ENCODE assay signal across 16 cellular contexts in the genomic region with DNA sequence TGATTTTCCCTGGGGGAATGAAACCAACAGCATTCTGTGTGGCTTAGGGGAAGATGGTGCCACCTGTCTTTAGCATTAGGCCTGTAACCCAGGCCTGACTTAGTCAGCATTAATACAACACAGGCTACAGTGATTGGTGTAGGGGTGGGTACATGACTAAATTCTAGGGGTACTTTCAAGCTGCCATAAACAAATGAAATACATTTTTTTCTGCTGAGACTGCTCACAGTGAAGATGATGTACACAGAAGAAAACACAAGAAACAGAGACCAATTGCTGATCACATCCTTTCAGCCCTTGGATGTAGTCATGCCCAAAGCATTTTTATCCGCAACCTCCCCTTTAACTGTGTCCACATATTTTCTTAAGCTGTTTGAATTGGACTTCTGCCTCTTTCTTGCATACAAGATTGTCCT.
DNase-seq lines count a peak whose midpoint lies in the region; ATAC-seq, FAIRE-seq and TF ChIP-seq lines count a peak whose summit lies in the region.
"Had no signal": no experiment of that assay in that cellular context is flagged by ENCODE, and none has a peak within 500 bp of the region (broad histone marks: within the 10 kb centered on the region; RNA-seq: fewer than 3 reads in every experiment).

No MANE protein-coding gene starts in this region.

- H3K9me3 ChIP-seq in Panc1 (ENCODE audit: control insufficient read depth, insufficient read depth, low read depth, low read length): no peaks in the 10 kb centered on the region
- H3K9me3 ChIP-seq in sigmoid colon: no peaks in the 10 kb centered on the region
- H3K9me3 ChIP-seq: HAP-1, spleen had no signal

- no peak overlapping the region for H3K4me3 Mint-ChIP-seq in activated T-helper 17 cell treated with anti-CD3 and anti-CD28 coated beads, Interleukin-2, amount 50 U/mL, for 72 hours
- H3K4me3 Mint-ChIP-seq: activated T-cell treated with anti-CD3 and anti-CD28 coated beads, Interleukin-2, amount 50 U/mL, for 72 hours had no signal

- no peak overlapping the region for H3K27ac Mint-ChIP-seq in activated T-helper 17 cell treated with anti-CD3 and anti-CD28 coated beads, Interleukin-2, amount 50 U/mL, for 72 hours
- H3K27ac Mint-ChIP-seq: activated T-cell treated with anti-CD3 and anti-CD28 coated beads, Interleukin-2, amount 50 U/mL, for 72 hours had no signal

- no peak for TF ChIP-seq EP300 in sigmoid colon (IDR thresholded peaks at IDR 0.05)

- no peaks in the 10 kb centered on the region for H3K4me1 ChIP-seq in Panc1 (ENCODE audit: control insufficient read depth, insufficient read depth, low read length)
- H3K4me1 ChIP-seq in sigmoid colon: no peaks in the 10 kb centered on the region
- H3K4me1 ChIP-seq: HAP-1, spleen had no signal

- H3K27me3 Mint-ChIP-seq in activated T-helper 17 cell treated with anti-CD3 and anti-CD28 coated beads, Interleukin-2, amount 50 U/mL, for 72 hours: no peaks in the 10 kb centered on the region

- no peaks in the 10 kb centered on the region for H3K27me3 ChIP-seq in Panc1 (ENCODE audit: control insufficient read depth, insufficient read depth, low read length)
- H3K27me3 ChIP-seq in sigmoid colon: no peaks in the 10 kb centered on the region
- H3K27me3 ChIP-seq: spleen had no signal

- no peaks in the 10 kb centered on the region for H3K36me3 ChIP-seq in Panc1 (ENCODE audit: control insufficient read depth, insufficient read depth, low read length)
- H3K36me3 ChIP-seq in sigmoid colon: no peaks in the 10 kb centered on the region
- H3K36me3 ChIP-seq: HAP-1, spleen had no signal

- H3K27ac ChIP-seq in Panc1 (ENCODE audit: low read length): no peak overlapping the region
- no peak overlapping the region for H3K27ac ChIP-seq in sigmoid colon
- H3K27ac ChIP-seq: spleen, VCaP had no signal

- TF ChIP-seq CTCF in Panc1 (IDR thresholded peaks at IDR 0.05) (peak; percentile 7; the same call in 1 of the 2 replicates), epithelial cell of proximal tubule (conservative IDR thresholded peaks at IDR 0.05; ENCODE audit: low read depth, low read length) (peak; percentile 26), retinal pigment epithelial cell (conservative IDR thresholded peaks at IDR 0.05; ENCODE audit: low read depth, low read length) (peak; percentile 40), sigmoid colon (IDR thresholded peaks at IDR 0.05) (no peak)

- no peaks in the 10 kb centered on the region for H3K36me3 Mint-ChIP-seq in activated T-helper 17 cell treated with anti-CD3 and anti-CD28 coated beads, Interleukin-2, amount 50 U/mL, for 72 hours (ENCODE audit: low read depth)

- no TSS peak for BruUV-seq in Panc1 (replicated peaks; lab: Mats Ljungman, UMichigan)

- DNase-seq in GM03348 (ENCODE audit: low spot score) (peak; percentile 16), Panc1 (ENCODE audit: low read depth, low spot score) (peak; percentile 78), epithelial cell of proximal tubule (ENCODE audit: low read depth) (peak; percentile 42), retinal pigment epithelial cell (ENCODE audit: low read depth) (peak; percentile 76), frontal cortex (ENCODE audit: low spot score in 2 of 2) (no peak), sigmoid colon (no peak)
- DNase-seq: activated T-cell treated with anti-CD3 and anti-CD28 coated beads, Interleukin-2, amount 50 U/mL, for 72 hours; DND-41; hypothalamus; NCI-H1105; spleen had no signal

- ATAC-seq in Panc1: peak; percentile 77
- no peak for ATAC-seq in activated T-helper 17 cell treated with anti-CD3 and anti-CD28 coated beads, Interleukin-2, amount 50 U/mL, for 72 hours (replicated peaks)
- ATAC-seq in HG03095 (IDR thresholded peaks at IDR 0.05; ENCODE audit: unreplicated experiment): no peak
- ATAC-seq: activated T-cell treated with anti-CD3 and anti-CD28 coated beads, Interleukin-2, amount 50 U/mL, for 72 hours had no signal

- H3K4me1 Mint-ChIP-seq in activated T-helper 17 cell treated with anti-CD3 and anti-CD28 coated beads, Interleukin-2, amount 50 U/mL, for 72 hours: no peaks in the 10 kb centered on the region

- WGBS in sigmoid colon, 2 donors: 93% methylated on average over 1 of the region's 1 CpG

- no peak overlapping the region for H3K4me3 ChIP-seq in Panc1 (ENCODE audit: low read depth in 2 of 2, low read length in 2 of 2)
- no peak overlapping the region for H3K4me3 ChIP-seq in epithelial cell of proximal tubule (ENCODE audit: low read depth, low read length)
- H3K4me3 ChIP-seq in retinal pigment epithelial cell (ENCODE audit: low read length): no peak overlapping the region
- no peak overlapping the region for H3K4me3 ChIP-seq in sigmoid colon
- H3K4me3 ChIP-seq: HAP-1, spleen had no signal

- POLR2A ChIA-PET in Panc1 (lab: Charles Lee): no interaction called here

- in situ Hi-C loops in Panc1 (cut with HindIII; ENCODE audit: low pct_unique_long_range_greater_than_20kb, low sequenced_read_pairs): no loop called here

- intact Hi-C loops in Panc1 (cut with micrococcal nuclease; ENCODE audit: unreplicated experiment): no loop called here
- intact Hi-C loops in sigmoid colon (cut with DNase I): no loop called here

- CTCF ChIA-PET in Panc1 (lab: Charles Lee): no interaction called here

- TF ChIP-seq POLR2A in sigmoid colon (IDR thresholded peaks at IDR 0.05): no peak

- peaks cover 5% of the 10 kb centered on the region for H3K9me3 Mint-ChIP-seq in activated T-helper 17 cell treated with anti-CD3 and anti-CD28 coated beads, Interleukin-2, amount 50 U/mL, for 72 hours

- FAIRE-seq in frontal cortex (lab: Jason Lieb, UNC): no peak
- FAIRE-seq: colon had no signal

Comparison
In these comparisons a context has a peak if more than half of its experiments do, and no peak if none do; other contexts are left out.
1. DNase-seq: peak in GM03348 (single experiment), Panc1 (single experiment), epithelial cell of proximal tubule (single experiment) and retinal pigment epithelial cell (single experiment); none in frontal cortex (0 of 2) and sigmoid colon (single experiment).
2. CTCF ChIP-seq: peak in Panc1 (single experiment), epithelial cell of proximal tubule (single experiment) and retinal pigment epithelial cell (single experiment); none in sigmoid colon (0 of 4).